12 cellular contexts compared by ENCODE assay signal in the genomic region with DNA sequence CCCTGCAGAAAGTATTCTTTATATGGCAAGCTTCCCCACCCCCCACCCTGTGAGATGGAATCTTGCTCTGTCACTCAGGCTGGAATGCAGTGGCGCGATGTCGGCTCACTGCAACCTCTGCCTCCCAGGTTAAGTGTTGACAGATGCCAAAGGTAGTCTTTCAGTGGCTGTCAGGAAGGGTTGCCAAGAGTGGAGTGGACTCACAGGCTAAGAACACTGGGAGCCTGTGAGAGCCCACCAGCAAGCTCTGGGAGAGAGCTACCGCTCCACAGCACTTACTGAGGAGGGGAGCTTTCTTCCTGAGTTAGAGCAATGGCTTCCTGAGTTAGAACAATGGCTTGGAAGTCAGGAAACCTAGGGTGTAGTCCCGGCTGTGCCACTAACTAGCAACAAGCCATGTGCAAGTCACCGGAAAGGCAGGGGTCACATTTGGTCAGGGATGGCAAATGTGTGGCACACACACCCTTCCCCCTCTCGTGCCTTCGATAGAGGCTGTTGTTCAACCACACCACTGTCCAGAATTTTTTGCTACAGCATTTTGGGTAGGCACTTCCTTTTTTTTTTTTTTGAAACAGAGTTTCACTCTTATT. TPM values are rescaled to one million over a fixed set of nuclear protein-coding genes. Genes with fewer than 3 reads are reported as not detected.
DNase-seq lines count a peak whose midpoint lies in the region; ATAC-seq, FAIRE-seq and TF ChIP-seq lines count a peak whose summit lies in the region.
"Had no signal": no experiment of that assay in that cellular context is flagged by ENCODE, and none has a peak within 500 bp of the region (broad histone marks: within the 10 kb centered on the region; RNA-seq: fewer than 3 reads in every experiment).

No MANE protein-coding gene starts in this region.

- FAIRE-seq in D721Med (lab: Jason Lieb, UNC): no peak

- peak; percentile 19 for ATAC-seq in lung (ENCODE audit: insufficient read depth, low FRiP score)
- ATAC-seq in stimulated activated naive B cell treated with anti-CD40 and anti-IgM and Interleukin-4, amounts not matched to agents 10 μg/mL and 1 μg/mL and 100 μg/mL, for 72 hours (replicated peaks): peak; percentile 77 to 79

- 16 to 20% methylated on average over 8 of the region's 8 CpGs for whole genome bisulfite sequencing in lung, 2 donors

- no peak for TF ChIP-seq CTCF in coronary artery (IDR thresholded peaks at IDR 0.05)
- no peak for TF ChIP-seq CTCF in lung (IDR thresholded peaks at IDR 0.05; ENCODE audit: control extremely low read depth, extremely low read depth)
- no peak for TF ChIP-seq CTCF in D721Med (IDR thresholded peaks at IDR 0.05; ENCODE audit: insufficient read depth, missing control alignments)

- H3K27ac ChIP-seq in HUES6 (ENCODE audit: low read depth, low read length) (peak overlapping the region; percentile 7; the same call in 1 of the 2 replicates), coronary artery (peak overlapping the region in 1 of 2 donors; percentile 76), lung (ENCODE audit: low read depth in 1 of 2, low read length in 1 of 2) (peak overlapping the region; percentile 78 to 89)
- H3K27ac ChIP-seq: PC-9 had no signal

- no peaks in the 10 kb centered on the region for H3K36me3 Mint-ChIP-seq in stimulated activated naive B cell treated with anti-CD40 and anti-IgM and Interleukin-4, amounts not matched to agents 10 μg/mL and 1 μg/mL and 100 μg/mL, for 72 hours

- peaks cover 45% of the 10 kb centered on the region for H3K4me1 ChIP-seq in HUES6 (ENCODE audit: control insufficient read depth, insufficient read depth, low read length)
- H3K4me1 ChIP-seq in lung (ENCODE audit: control insufficient read depth in 2 of 2, insufficient read depth in 2 of 2, low read length in 2 of 2): peaks cover 11 to 15% of the 10 kb centered on the region in 2 donors

- DNase-seq in coronary artery (ENCODE audit: low spot score): no peak
- peak; percentile 78 for DNase-seq in lung (ENCODE audit: low spot score)
- DNase-seq in stimulated activated naive B cell treated with anti-CD40 and anti-IgM and Interleukin-4, amounts not matched to agents 10 μg/mL and 1 μg/mL and 100 μg/mL, for 72 hours: peak; percentile 29
- DNase-seq in DMS153 treated with DMSO at 0.1 percent for 48 hours (lab: John Stamatoyannopoulos, UW; ENCODE audit: unreplicated experiment): no peak
- DNase-seq in MG63: no peak
- no peak for DNase-seq in NCI-H1417 (lab: John Stamatoyannopoulos, UW)
- no peak for DNase-seq in D721Med (ENCODE audit: insufficient read length, low spot score)
- DNase-seq: EL had no signal

- H3K27me3 Mint-ChIP-seq in stimulated activated naive B cell treated with anti-CD40 and anti-IgM and Interleukin-4, amounts not matched to agents 10 μg/mL and 1 μg/mL and 100 μg/mL, for 72 hours: no peaks in the 10 kb centered on the region
- H3K27me3 Mint-ChIP-seq: stimulated activated naive CD8-positive, alpha-beta T cell treated with anti-CD3 and anti-CD28 coated beads, Interleukin-15, Interleukin-2, amounts not matched to agents 100 ng/mL and 50 ng/mL, for 24 hours had no signal

- H3K4me3 ChIP-seq in HUES6 (ENCODE audit: low read depth, low read length): peak overlapping the region; percentile 18; the same call in 1 of the 2 replicates
- H3K4me3 ChIP-seq in coronary artery: peak overlapping the region; percentile 32
- no peak overlapping the region for H3K4me3 ChIP-seq in lung
- no peak overlapping the region for H3K4me3 ChIP-seq in MG63
- H3K4me3 ChIP-seq: PC-9 had no signal

- peak overlapping the region; percentile 68 for H3K9ac ChIP-seq in HUES6 (ENCODE audit: low read length)

- H3K9me3 ChIP-seq in HUES6 (ENCODE audit: control insufficient read depth, insufficient read depth, low read depth, low read length) (no peaks in the 10 kb centered on the region), lung (ENCODE audit: control insufficient read depth in 2 of 2, insufficient read depth in 1 of 2, low read length in 1 of 2) (no peaks in the 10 kb centered on the region), MG63 (no peaks in the 10 kb centered on the region)

- H3K36me3 ChIP-seq in HUES6 (ENCODE audit: control insufficient read depth, insufficient read depth, low read length) (no peaks in the 10 kb centered on the region; the same call in 1 of the 2 replicates), lung (ENCODE audit: control insufficient read depth in 2 of 2, insufficient read depth in 2 of 2, low read length in 2 of 2) (no peaks in the 10 kb centered on the region), MG63 (no peaks in the 10 kb centered on the region)

- H3K4me1 Mint-ChIP-seq in stimulated activated naive B cell treated with anti-CD40 and anti-IgM and Interleukin-4, amounts not matched to agents 10 μg/mL and 1 μg/mL and 100 μg/mL, for 72 hours: peaks cover 24 to 64% of the 10 kb centered on the region in 2 donors

- H3K9me3 Mint-ChIP-seq in stimulated activated naive B cell treated with anti-CD40 and anti-IgM and Interleukin-4, amounts not matched to agents 10 μg/mL and 1 μg/mL and 100 μg/mL, for 72 hours: no peaks in the 10 kb centered on the region
- H3K9me3 Mint-ChIP-seq: stimulated activated naive CD8-positive, alpha-beta T cell treated with anti-CD3 and anti-CD28 coated beads, Interleukin-15, Interleukin-2, amounts not matched to agents 100 ng/mL and 50 ng/mL, for 24 hours had no signal

- H3K4me3 Mint-ChIP-seq in stimulated activated naive B cell treated with anti-CD40 and anti-IgM and Interleukin-4, amounts not matched to agents 10 μg/mL and 1 μg/mL and 100 μg/mL, for 72 hours: no peak overlapping the region
- H3K4me3 Mint-ChIP-seq: stimulated activated naive CD8-positive, alpha-beta T cell treated with anti-CD3 and anti-CD28 coated beads, Interleukin-15, Interleukin-2, amounts not matched to agents 100 ng/mL and 50 ng/mL, for 24 hours had no signal

- no peak overlapping the region for H3K27ac Mint-ChIP-seq in stimulated activated naive B cell treated with anti-CD40 and anti-IgM and Interleukin-4, amounts not matched to agents 10 μg/mL and 1 μg/mL and 100 μg/mL, for 72 hours
- H3K27ac Mint-ChIP-seq: stimulated activated naive CD8-positive, alpha-beta T cell treated with anti-CD3 and anti-CD28 coated beads, Interleukin-15, Interleukin-2, amounts not matched to agents 100 ng/mL and 50 ng/mL, for 24 hours had no signal

- H3K27me3 ChIP-seq in HUES6 (ENCODE audit: control insufficient read depth, insufficient read depth, low read length): no peaks in the 10 kb centered on the region
- H3K27me3 ChIP-seq in lung (ENCODE audit: control insufficient read depth, insufficient read depth): no peaks in the 10 kb centered on the region
- H3K27me3 ChIP-seq in MG63: no peaks in the 10 kb centered on the region

RNA-seq across cellular contexts. Expression of a gene that starts 2.6 kb away (rescaled TPM):
- 100 to 1,000 TPM; 511 to 773 TPM for total RNA-seq in lung
- polyA plus RNA-seq in lung: 1,000 to 10,000 TPM; 1,226 to 1,326 TPM
- total RNA-seq in MG63 (2014; rRNA removed; shearing (Covaris generic); ENCODE audit: low replicate concordance): not detected in 2 replicates

RNA-seq across cellular contexts. Expression of a gene that starts 19.0 kb away (rescaled TPM):
- total RNA-seq in lung: 10 to 100 TPM in 1 of 2 donors, 1 to 10 TPM in 1; 8.1 to 15.9 TPM
- polyA plus RNA-seq in lung: 10 to 100 TPM in 1 of 2 donors, 1 to 10 TPM in 1; 5.1 to 37.2 TPM
- not detected in 2 replicates for total RNA-seq in MG63 (2014; rRNA removed; shearing (Covaris generic); ENCODE audit: low replicate concordance)
- total RNA-seq: osteoblast, PC-9 had no signal

RNA-seq across cellular contexts. Expression of a gene that starts 31.8 kb away (rescaled TPM):
- total RNA-seq in lung: not detected
- polyA plus RNA-seq in lung: under 1 TPM in 1 of 2 donors, not detected in 1; 0.09 TPM
- total RNA-seq in MG63 (2014; rRNA removed; shearing (Covaris generic); ENCODE audit: low replicate concordance): not detected in 2 replicates
- total RNA-seq: osteoblast, PC-9 had no signal

RNA-seq across cellular contexts. Expression of a gene that starts 54.4 kb away (rescaled TPM):
- not detected for total RNA-seq in lung
- not detected for polyA plus RNA-seq in lung
- total RNA-seq in MG63 (2014; rRNA removed; shearing (Covaris generic); ENCODE audit: low replicate concordance): not detected in 2 replicates
- total RNA-seq: osteoblast, PC-9 had no signal

Comparison
In these comparisons a context has a peak if more than half of its experiments do, and no peak if none do; other contexts are left out.
1. H3K4me3 ChIP-seq: peak in HUES6 (single experiment) and coronary artery (single experiment); none in lung (single experiment) and MG63 (single experiment).
2. DNase-seq: peak in lung (single experiment) and stimulated activated naive B cell treated with anti-CD40 and anti-IgM and Interleukin-4, amounts not matched to agents 10 μg/mL and 1 μg/mL and 100 μg/mL, for 72 hours (single experiment); none in coronary artery (single experiment), DMS153 treated with DMSO at 0.1 percent for 48 hours (single experiment), MG63 (single experiment), NCI-H1417 (0 of 3) and D721Med (single experiment).
3. RNA of a gene that starts 2.6 kb away (total RNA-seq): 511 to 773 TPM in lung; not detected in MG63; every median in the first group is over 100 times any median in the second.